Comparison of ENCODE assay signal across 8 cellular contexts in the genomic region with DNA sequence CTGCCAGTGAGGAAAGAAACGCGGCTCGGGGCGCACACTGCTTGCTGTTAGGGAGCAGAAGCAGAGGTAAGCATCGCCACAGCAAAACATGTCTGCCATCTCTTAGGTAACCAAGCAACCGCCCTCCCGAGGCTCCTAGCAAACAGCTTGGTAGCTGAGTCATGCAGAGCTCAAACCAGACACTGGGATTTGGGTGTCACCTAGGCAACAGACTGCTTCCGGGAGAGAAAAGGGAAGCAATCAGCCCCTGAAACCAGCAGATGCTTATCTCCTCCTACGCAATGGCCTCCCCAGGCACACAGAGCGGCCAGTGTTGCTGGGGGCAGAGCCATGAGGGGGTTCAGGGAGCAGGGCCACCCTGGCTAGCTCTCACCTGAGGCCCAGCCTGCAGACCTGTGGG. TPM values are rescaled to one million over a fixed set of nuclear protein-coding genes. Genes with fewer than 3 reads are reported as not detected.
DNase-seq lines count a peak whose midpoint lies in the region; ATAC-seq and TF ChIP-seq lines count a peak whose summit lies in the region.
"Not testable (repeated sequence)": the region's sequence is repeated elsewhere in the genome, so short reads cannot be mapped to it uniquely, and the experiment has no call there.

No MANE protein-coding gene starts in this region.

- peak overlapping the region; percentile 98 for H3K4me3 Mint-ChIP-seq in activated CD4-positive, alpha-beta memory T cell treated with anti-CD3 and anti-CD28 coated beads, Interleukin-2, amount 10 ng/mL, durations not matched to agents 7 days and 5 days
- peak overlapping the region; percentile 95 for H3K4me3 Mint-ChIP-seq in memory B cell

- DNase-seq in Daoy (ENCODE audit: low read depth): peak; percentile 62
- peak; percentile 78 for DNase-seq in activated CD4-positive, alpha-beta memory T cell treated with anti-CD3 and anti-CD28 coated beads, Interleukin-2, amount 10 ng/mL, durations not matched to agents 7 days and 5 days
- DNase-seq in choroid plexus epithelial cell (ENCODE audit: low read depth): peak; percentile 76
- DNase-seq in memory B cell (ENCODE audit: low spot score in 2 of 2): peak; percentile 53 to 61
- peak; percentile 32 to 40 for DNase-seq in stimulated activated CD8-positive, alpha-beta memory T cell treated with anti-CD3 and anti-CD28 coated beads, Interleukin-15, amount 100 ng/mL, for 4 hours (ENCODE audit: low read depth in 2 of 2)

- TF ChIP-seq CTCF in OCI-LY3 (IDR thresholded peaks at IDR 0.05; ENCODE audit: low read depth, low read length); choroid plexus epithelial cell (conservative IDR thresholded peaks at IDR 0.05; ENCODE audit: low read depth, low read length): not testable (repeated sequence)

- H3K27me3 Mint-ChIP-seq in activated CD4-positive, alpha-beta memory T cell treated with anti-CD3 and anti-CD28 coated beads, Interleukin-2, amount 10 ng/mL, durations not matched to agents 7 days and 5 days; memory B cell: not testable (repeated sequence)

- peaks cover 42% of the 10 kb centered on the region for H3K4me1 ChIP-seq in OCI-LY3 (ENCODE audit: low read length)

- H2AFZ ChIP-seq in OCI-LY3 (ENCODE audit: low read depth, low read length): not testable (repeated sequence)

- peaks cover 45% of the 10 kb centered on the region for H3K4me1 Mint-ChIP-seq in activated CD4-positive, alpha-beta memory T cell treated with anti-CD3 and anti-CD28 coated beads, Interleukin-2, amount 10 ng/mL, durations not matched to agents 7 days and 5 days
- peaks cover 11% of the 10 kb centered on the region for H3K4me1 Mint-ChIP-seq in memory B cell

- H3K4me3 ChIP-seq in OCI-LY3 (ENCODE audit: low read length): peak overlapping the region; percentile 100
- H3K4me3 ChIP-seq in choroid plexus epithelial cell (ENCODE audit: low read depth, low read length): peak overlapping the region; percentile 17

- not testable (repeated sequence) for H3K9me3 Mint-ChIP-seq in activated CD4-positive, alpha-beta memory T cell treated with anti-CD3 and anti-CD28 coated beads, Interleukin-2, amount 10 ng/mL, durations not matched to agents 7 days and 5 days; memory B cell

- peaks cover 32% of the 10 kb centered on the region for H3K36me3 Mint-ChIP-seq in activated CD4-positive, alpha-beta memory T cell treated with anti-CD3 and anti-CD28 coated beads, Interleukin-2, amount 10 ng/mL, durations not matched to agents 7 days and 5 days (ENCODE audit: low read depth)
- not testable (repeated sequence) for H3K36me3 Mint-ChIP-seq in memory B cell

- POLR2A ChIA-PET in activated CD4-positive, alpha-beta memory T cell treated with anti-CD3 and anti-CD28 coated beads, Interleukin-2, amount 10 ng/mL, durations not matched to agents 7 days and 5 days (lab: Charles Lee): interaction anchor here (1.8 to 3.4 kb wide), 2 partner anchors 10 to 37 kb away, joined by 4 to 43 read pairs; partner anchors contain the start of gene EOLA1

- CTCF ChIA-PET in activated CD4-positive, alpha-beta memory T cell treated with anti-CD3 and anti-CD28 coated beads, Interleukin-2, amount 10 ng/mL, durations not matched to agents 7 days and 5 days (lab: Charles Lee): interaction anchor here (1.0 to 3.3 kb wide), 4 partner anchors 10 to 37 kb away, joined by 3 to 20 read pairs (median 4); partner anchors contain the start of gene EOLA1

- peaks cover 35% of the 10 kb centered on the region for H4K20me1 ChIP-seq in OCI-LY3 (ENCODE audit: insufficient read depth, low read length)

- H3K27me3 ChIP-seq in OCI-LY3 (ENCODE audit: low read depth, low read length): not testable (repeated sequence)

- H3K9me3 ChIP-seq in OCI-LY3 (ENCODE audit: insufficient read depth, low read length): not testable (repeated sequence)

- H3K79me2 ChIP-seq in OCI-LY3 (ENCODE audit: low read length): peaks cover 38% of the 10 kb centered on the region

- peak overlapping the region; percentile 91 for H3K27ac ChIP-seq in OCI-LY3 (ENCODE audit: low read length)

- peaks cover 38% of the 10 kb centered on the region for H3K36me3 ChIP-seq in OCI-LY3 (replicated peaks; ENCODE audit: low read depth, low read length)

- H3K9ac ChIP-seq in OCI-LY3 (ENCODE audit: low read length): peak overlapping the region; percentile 99; the same call in 1 of the 2 replicates

- ATAC-seq in GM21515 (IDR thresholded peaks at IDR 0.05; ENCODE audit: unreplicated experiment) (peak; percentile 76), HG03442 (IDR thresholded peaks at IDR 0.05; ENCODE audit: unreplicated experiment) (peak; percentile 72), memory B cell (ENCODE audit: low read depth) (peak; percentile 67)

- peak overlapping the region; percentile 99 for H3K27ac Mint-ChIP-seq in activated CD4-positive, alpha-beta memory T cell treated with anti-CD3 and anti-CD28 coated beads, Interleukin-2, amount 10 ng/mL, durations not matched to agents 7 days and 5 days
- peak overlapping the region; percentile 100 for H3K27ac Mint-ChIP-seq in memory B cell

- peak overlapping the region; percentile 96 for H3K4me2 ChIP-seq in OCI-LY3 (ENCODE audit: low read length)

RNA-seq across cellular contexts. Expression of gene IDS, which starts 1.7 kb away (rescaled TPM):
- 28.1 and 45.1 TPM in 2 replicates for total RNA-seq in Daoy (2014; rRNA removed; shearing (Covaris generic))
- 100 to 1,000 TPM; 114 to 116 TPM for total RNA-seq in activated CD4-positive, alpha-beta memory T cell treated with anti-CD3 and anti-CD28 coated beads, Interleukin-2, amount 10 ng/mL, durations not matched to agents 7 days and 5 days

RNA-seq across cellular contexts. Expression of gene EOLA1, which starts 37.4 kb away (rescaled TPM):
- 7.4 and 12.7 TPM in 2 replicates for total RNA-seq in Daoy (2014; rRNA removed; shearing (Covaris generic))
- total RNA-seq in activated CD4-positive, alpha-beta memory T cell treated with anti-CD3 and anti-CD28 coated beads, Interleukin-2, amount 10 ng/mL, durations not matched to agents 7 days and 5 days: 10 to 100 TPM; 31.8 to 36.4 TPM

RNA-seq across cellular contexts. Expression of gene HSFX3, which starts 46.3 kb away (rescaled TPM):
- total RNA-seq in Daoy (2014; rRNA removed; shearing (Covaris generic)): not detected in 2 replicates
- not detected for total RNA-seq in activated CD4-positive, alpha-beta memory T cell treated with anti-CD3 and anti-CD28 coated beads, Interleukin-2, amount 10 ng/mL, durations not matched to agents 7 days and 5 days

Comparison
In these comparisons a context has a peak if more than half of its experiments do, and no peak if none do; other contexts are left out.
1. Peak in every context shown above with its lines: DNase-seq, ATAC-seq, H3K4me3 ChIP-seq and H3K27ac ChIP-seq.